ENCODE assay signal across 17 cellular contexts in genomic region chrY:8544715-8545114, GRCh38.
"Had no signal": no experiment of that assay in that cellular context is flagged by ENCODE, and none has a peak within 500 bp of the region (broad histone marks: within the 10 kb centered on the region; RNA-seq: fewer than 3 reads in every experiment).

No MANE protein-coding gene starts in this region.

- H3K27ac Mint-ChIP-seq: activated naive CD4-positive, alpha-beta T cell treated with anti-CD3 and anti-CD28 coated beads, Interleukin-2, amount 50 U/mL, for 72 hours; progenitor cell of endocrine pancreas had no signal

- DNase-seq: activated CD4-positive, alpha-beta T cell treated with anti-CD3 and anti-CD28 coated beads, Interleukin-2, amount 50 U/mL, for 4 hours; activated gamma-delta T cell treated with Interleukin-2 at 50 U/mL for 16 hours; adrenal gland; cortex of kidney; effector CD4-positive, alpha-beta T cell; gastrocnemius medialis; heart left ventricle; left ventricle myocardium inferior; mammary epithelial cell; occipital lobe; stimulated activated CD8-positive, alpha-beta memory T cell treated with anti-CD3 and anti-CD28 coated beads, Interleukin-4, amount 100 ng/mL, for 48 hours; stimulated activated naive CD4-positive, alpha-beta T cell treated with Interleukin-2 at 50 U/mL for 16 hours; thyroid gland; WERI-Rb-1 had no signal

- H3K27me3 Mint-ChIP-seq: progenitor cell of endocrine pancreas had no signal

- FAIRE-seq: astrocyte had no signal

- H3K36me3 Mint-ChIP-seq: activated naive CD4-positive, alpha-beta T cell treated with anti-CD3 and anti-CD28 coated beads, Interleukin-2, amount 50 U/mL, for 72 hours had no signal

- ATAC-seq: activated naive CD4-positive, alpha-beta T cell treated with anti-CD3 and anti-CD28 coated beads, Interleukin-2, amount 50 U/mL, for 72 hours; gastrocnemius medialis; heart left ventricle had no signal

- H3K9me3 Mint-ChIP-seq: activated naive CD4-positive, alpha-beta T cell treated with anti-CD3 and anti-CD28 coated beads, Interleukin-2, amount 50 U/mL, for 72 hours had no signal
